ENCODE assay signal across 28 cellular contexts in the genomic region with DNA sequence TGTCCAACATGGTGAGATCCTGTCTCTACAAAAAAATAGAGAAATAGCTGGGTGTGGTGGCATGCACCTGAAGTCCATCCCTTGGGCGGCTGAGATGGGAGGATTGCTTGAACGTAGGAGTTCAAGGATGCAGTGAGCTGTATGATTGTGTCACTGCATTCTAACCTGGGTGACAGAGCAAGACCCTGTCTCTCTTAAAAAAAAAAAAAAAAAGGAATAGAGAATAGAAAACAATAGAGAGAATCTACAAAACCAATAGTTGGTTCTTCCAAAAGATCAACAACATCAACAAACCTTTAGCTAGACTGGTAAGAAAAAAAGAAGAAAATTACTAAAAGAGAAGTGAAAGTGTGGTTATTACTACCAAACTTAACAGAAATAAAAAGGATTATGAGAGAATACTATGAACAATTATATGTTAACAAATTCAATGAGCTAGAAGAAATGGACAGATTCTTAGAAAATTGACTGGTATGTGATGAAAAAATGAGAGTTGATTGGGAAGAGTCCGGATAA.
"Had no signal": no experiment of that assay in that cellular context is flagged by ENCODE, and none has a peak within 500 bp of the region (broad histone marks: within the 10 kb centered on the region; RNA-seq: fewer than 3 reads in every experiment).

No MANE protein-coding gene starts in this region.

- H3K27me3 Mint-ChIP-seq: activated CD4-positive, alpha-beta memory T cell treated with anti-CD3 and anti-CD28 coated beads, Interleukin-2, amount 10 ng/mL, durations not matched to agents 7 days and 5 days had no signal

- ATAC-seq: activated CD8-positive, alpha-beta memory T cell treated with anti-CD3 and anti-CD28 coated beads, Interleukin-2, amount 10 ng/mL, durations not matched to agents 7 days and 5 days; activated naive CD8-positive, alpha-beta T cell treated with anti-CD3 and anti-CD28 coated beads, Interleukin-2, amount 50 U/mL, for 24 hours; Panc1; Right ventricle myocardium inferior had no signal

- DNase-seq: activated CD4-positive, alpha-beta memory T cell treated with anti-CD3 and anti-CD28 coated beads, Interleukin-2, amount 10 ng/mL, durations not matched to agents 7 days and 5 days; activated CD4-positive, alpha-beta T cell treated with anti-CD3 and anti-CD28 coated beads for 1 hour; activated CD4-positive, alpha-beta T cell treated with anti-CD3 and anti-CD28 coated beads for 48 hours; activated CD4-positive, CD25-positive, alpha-beta regulatory T cell; activated CD8-positive, alpha-beta memory T cell treated with anti-CD3 and anti-CD28 coated beads for 24 hours; activated CD8-positive, alpha-beta memory T cell treated with anti-CD3 and anti-CD28 coated beads, Interleukin-2, amount 10 ng/mL, durations not matched to agents 7 days and 5 days; activated CD8-positive, alpha-beta memory T cell treated with anti-CD3 and anti-CD28 coated beads, Interleukin-2, amount 50 U/mL, for 48 hours; activated effector memory CD4-positive, alpha-beta T cell treated with Interleukin-2 at 50 U/mL for 16 hours; activated naive CD4-positive, alpha-beta T cell treated with anti-CD3 and anti-CD28 coated beads, Interleukin-2, amount 10 ng/mL, durations not matched to agents 7 days and 5 days; activated naive CD8-positive, alpha-beta T cell treated with anti-CD3 and anti-CD28 coated beads, Interleukin-2, amount 50 U/mL, for 24 hours; activated T-cell treated with anti-CD3 and anti-CD28 coated beads, Interleukin-2, amount 50 U/mL, for 48 hours; anterior cingulate cortex; caudate nucleus; cerebellar nuclear complex; Karpas-422; NCI-H1105; NCI-H1436; NCI-H1694; NCI-H2029; NCI-H345; NCI-H524 treated with DMSO at 0.1 percent for 48 hours; SJCRH30; T1000; WERI-Rb-1 had no signal

- H3K4me1 Mint-ChIP-seq: activated naive CD8-positive, alpha-beta T cell treated with anti-CD3 and anti-CD28 coated beads, Interleukin-2, amount 50 U/mL, for 24 hours; brain had no signal

- H3K4me3 Mint-ChIP-seq: activated CD4-positive, alpha-beta memory T cell treated with anti-CD3 and anti-CD28 coated beads, Interleukin-2, amount 10 ng/mL, durations not matched to agents 7 days and 5 days; activated CD8-positive, alpha-beta memory T cell treated with anti-CD3 and anti-CD28 coated beads, Interleukin-2, amount 10 ng/mL, durations not matched to agents 7 days and 5 days; activated naive CD4-positive, alpha-beta T cell treated with anti-CD3 and anti-CD28 coated beads, Interleukin-2, amount 10 ng/mL, durations not matched to agents 7 days and 5 days; activated naive CD8-positive, alpha-beta T cell; activated naive CD8-positive, alpha-beta T cell treated with anti-CD3 and anti-CD28 coated beads, Interleukin-2, amount 50 U/mL, for 24 hours; brain had no signal

- H3K27ac Mint-ChIP-seq: activated CD4-positive, alpha-beta memory T cell treated with anti-CD3 and anti-CD28 coated beads, Interleukin-2, amount 10 ng/mL, durations not matched to agents 7 days and 5 days; activated CD8-positive, alpha-beta memory T cell treated with anti-CD3 and anti-CD28 coated beads, Interleukin-2, amount 10 ng/mL, durations not matched to agents 7 days and 5 days; activated naive CD4-positive, alpha-beta T cell treated with anti-CD3 and anti-CD28 coated beads, Interleukin-2, amount 10 ng/mL, durations not matched to agents 7 days and 5 days; activated naive CD8-positive, alpha-beta T cell; activated naive CD8-positive, alpha-beta T cell treated with anti-CD3 and anti-CD28 coated beads, Interleukin-2, amount 50 U/mL, for 24 hours; brain had no signal
